In the genomic region with DNA sequence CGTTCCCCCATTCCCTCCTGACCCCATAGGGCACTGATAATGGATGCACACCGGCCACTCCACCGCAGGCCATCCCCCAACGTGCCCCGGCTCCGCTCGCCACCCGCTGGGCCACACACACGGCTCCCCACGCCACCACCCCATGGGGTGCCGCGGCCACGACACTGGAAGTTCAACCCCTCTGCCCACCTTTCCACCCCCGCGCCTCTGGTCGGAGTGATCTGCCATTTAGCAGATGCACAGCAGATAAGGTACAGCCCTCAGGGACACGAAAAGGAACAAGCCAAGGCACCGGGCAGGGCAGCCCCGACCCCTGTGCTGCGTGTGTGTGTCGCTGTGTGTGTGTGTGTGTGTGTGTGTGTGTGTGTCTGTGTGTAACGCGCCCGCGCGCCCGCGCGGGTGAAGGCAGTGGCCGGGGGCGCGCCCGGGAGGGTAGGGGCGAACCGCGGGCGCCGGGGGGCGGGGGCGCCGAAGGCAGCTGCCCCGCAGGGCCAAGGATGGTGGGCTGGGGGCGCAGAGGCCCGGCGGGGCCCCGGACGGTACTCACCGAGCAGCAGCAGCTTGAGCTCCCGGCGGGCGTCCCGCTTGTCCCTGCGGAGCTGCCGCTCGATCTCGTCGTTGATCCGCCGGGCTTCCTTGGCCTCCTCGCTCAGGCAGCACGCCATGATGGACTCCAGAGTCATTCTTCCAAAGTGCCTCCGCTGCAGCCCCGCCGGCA, we compare ENCODE assay signal across 8 cellular contexts. TPM values are rescaled to one million over a fixed set of nuclear protein-coding genes. Genes with fewer than 3 reads are reported as not detected.
A peak's percentile ranks its signal among the peaks of the same experiment; 100 is the strongest.
DNase-seq lines count a peak whose midpoint lies in the region; ATAC-seq and TF ChIP-seq lines count a peak whose summit lies in the region.

No MANE protein-coding gene starts in this region.

- DNase-seq in GM10248 (ENCODE audit: extremely low spot score) (peak; percentile 15), NCI-H526 (lab: John Stamatoyannopoulos, UW) (peak; percentile 10 to 71)
- DNase-seq in activated T-cell treated with anti-CD3 and anti-CD28 coated beads, Interleukin-2, amount 50 U/mL, for 1 hour, result peak; percentile 72
- peak; percentile 3 for DNase-seq in stimulated activated naive B cell treated with anti-CD40 and anti-IgM and Interleukin-4, amounts not matched to agents 10 μg/mL and 1 μg/mL and 100 μg/mL, for 72 hours

- H3K27me3 ChIP-seq in esophagus (ENCODE audit: control insufficient read depth in 1 of 2, insufficient read depth in 2 of 2, low read length in 2 of 2), result no peaks in the 10 kb centered on the region
- H3K27me3 ChIP-seq in muscle layer of duodenum (ENCODE audit: low read depth, low read length), result no peaks in the 10 kb centered on the region

- H3K9me3 Mint-ChIP-seq in stimulated activated naive B cell treated with anti-CD40 and anti-IgM and Interleukin-4, amounts not matched to agents 10 μg/mL and 1 μg/mL and 100 μg/mL, for 72 hours, result no peaks in the 10 kb centered on the region

- 1 to 2% methylated on average over 24 to 64 of the region's 64 CpGs for WGBS in esophagus, 2 donors

- H3K4me1 Mint-ChIP-seq in stimulated activated naive B cell treated with anti-CD40 and anti-IgM and Interleukin-4, amounts not matched to agents 10 μg/mL and 1 μg/mL and 100 μg/mL, for 72 hours, result peaks cover 19 to 32% of the 10 kb centered on the region in 2 donors

- H3K4me1 ChIP-seq in esophagus (ENCODE audit: control insufficient read depth in 2 of 2, insufficient read depth in 2 of 2, low read length in 1 of 2) (no peaks in the 10 kb centered on the region), muscle layer of duodenum (ENCODE audit: control insufficient read depth in 1 of 2, insufficient read depth in 2 of 2, low read length in 2 of 2) (peaks cover 21 to 49% of the 10 kb centered on the region in 2 donors)

- CTCF ChIA-PET in GM10248 (lab: Yijun Ruan, JAX), result no interaction called here

- peaks cover 53 to 55% of the 10 kb centered on the region in 2 donors for H3K27me3 Mint-ChIP-seq in stimulated activated naive B cell treated with anti-CD40 and anti-IgM and Interleukin-4, amounts not matched to agents 10 μg/mL and 1 μg/mL and 100 μg/mL, for 72 hours

- H3K4me3 ChIP-seq in esophagus (ENCODE audit: low read depth in 1 of 2, low read length in 2 of 2) (peak overlapping the region; percentile 89 to 92), muscle layer of duodenum (ENCODE audit: low read depth in 1 of 2, low read length in 2 of 2) (peak overlapping the region; percentile 77)

- H3K9me3 ChIP-seq in esophagus (ENCODE audit: control insufficient read depth in 2 of 2, insufficient read depth in 1 of 2, low read depth in 1 of 2, low read length in 1 of 2) (no peaks in the 10 kb centered on the region), muscle layer of duodenum (ENCODE audit: control insufficient read depth in 1 of 2, low read length in 2 of 2) (no peaks in the 10 kb centered on the region)

- H3K36me3 ChIP-seq in esophagus (ENCODE audit: control insufficient read depth in 2 of 2, insufficient read depth in 2 of 2, low read length in 1 of 2), result no peaks in the 10 kb centered on the region
- H3K36me3 ChIP-seq in muscle layer of duodenum (ENCODE audit: control insufficient read depth in 1 of 2, insufficient read depth in 2 of 2, low read length in 2 of 2), result no peaks in the 10 kb centered on the region

- H3K27ac ChIP-seq in esophagus (ENCODE audit: low read depth in 2 of 2, low read length in 1 of 2) (peak overlapping the region; percentile 95 to 97), muscle layer of duodenum (ENCODE audit: low read length) (peak overlapping the region; percentile 90)

- peak overlapping the region; percentile 75 to 79 for H3K4me3 Mint-ChIP-seq in stimulated activated naive B cell treated with anti-CD40 and anti-IgM and Interleukin-4, amounts not matched to agents 10 μg/mL and 1 μg/mL and 100 μg/mL, for 72 hours

- no peaks in the 10 kb centered on the region for H3K36me3 Mint-ChIP-seq in stimulated activated naive B cell treated with anti-CD40 and anti-IgM and Interleukin-4, amounts not matched to agents 10 μg/mL and 1 μg/mL and 100 μg/mL, for 72 hours

- ATAC-seq in stimulated activated naive B cell treated with anti-CD40 and anti-IgM and Interleukin-4, amounts not matched to agents 10 μg/mL and 1 μg/mL and 100 μg/mL, for 72 hours (replicated peaks), result peak; percentile 37 to 41
- no peak for ATAC-seq in GM18861 (IDR thresholded peaks at IDR 0.05; ENCODE audit: unreplicated experiment)
- ATAC-seq in GM18502 (IDR thresholded peaks at IDR 0.05; ENCODE audit: poor library complexity, unreplicated experiment), result no peak

- TF ChIP-seq CTCF in GM10248 (IDR thresholded peaks at IDR 0.05; ENCODE audit: control extremely low read depth, extremely low read depth, low read depth, missing control alignments), result no peak

- peak overlapping the region; percentile 76 for H3K27ac Mint-ChIP-seq in stimulated activated naive B cell treated with anti-CD40 and anti-IgM and Interleukin-4, amounts not matched to agents 10 μg/mL and 1 μg/mL and 100 μg/mL, for 72 hours

- POLR2A ChIA-PET in GM10248 (lab: Yijun Ruan, JAX), result no interaction called here

RNA-seq across cellular contexts. Expression of gene GNAQ, which starts 0.9 kb away (rescaled TPM):
- polyA plus RNA-seq in esophagus, result 10 to 100 TPM; 11.3 to 12.8 TPM

Comparison
In these comparisons a context has a peak if more than half of its experiments do, and no peak if none do; other contexts are left out.
1. DNase-seq: peak in every context shown above with its lines; median percentile 72 in activated T-cell treated with anti-CD3 and anti-CD28 coated beads, Interleukin-2, amount 50 U/mL, for 1 hour; 40 in NCI-H526; 15 in GM10248; 3 in stimulated activated naive B cell treated with anti-CD40 and anti-IgM and Interleukin-4, amounts not matched to agents 10 μg/mL and 1 μg/mL and 100 μg/mL, for 72 hours.
2. ATAC-seq: peak in stimulated activated naive B cell treated with anti-CD40 and anti-IgM and Interleukin-4, amounts not matched to agents 10 μg/mL and 1 μg/mL and 100 μg/mL, for 72 hours (2 of 2); none in GM18861 (single experiment) and GM18502 (single experiment).